In the genomic region with DNA sequence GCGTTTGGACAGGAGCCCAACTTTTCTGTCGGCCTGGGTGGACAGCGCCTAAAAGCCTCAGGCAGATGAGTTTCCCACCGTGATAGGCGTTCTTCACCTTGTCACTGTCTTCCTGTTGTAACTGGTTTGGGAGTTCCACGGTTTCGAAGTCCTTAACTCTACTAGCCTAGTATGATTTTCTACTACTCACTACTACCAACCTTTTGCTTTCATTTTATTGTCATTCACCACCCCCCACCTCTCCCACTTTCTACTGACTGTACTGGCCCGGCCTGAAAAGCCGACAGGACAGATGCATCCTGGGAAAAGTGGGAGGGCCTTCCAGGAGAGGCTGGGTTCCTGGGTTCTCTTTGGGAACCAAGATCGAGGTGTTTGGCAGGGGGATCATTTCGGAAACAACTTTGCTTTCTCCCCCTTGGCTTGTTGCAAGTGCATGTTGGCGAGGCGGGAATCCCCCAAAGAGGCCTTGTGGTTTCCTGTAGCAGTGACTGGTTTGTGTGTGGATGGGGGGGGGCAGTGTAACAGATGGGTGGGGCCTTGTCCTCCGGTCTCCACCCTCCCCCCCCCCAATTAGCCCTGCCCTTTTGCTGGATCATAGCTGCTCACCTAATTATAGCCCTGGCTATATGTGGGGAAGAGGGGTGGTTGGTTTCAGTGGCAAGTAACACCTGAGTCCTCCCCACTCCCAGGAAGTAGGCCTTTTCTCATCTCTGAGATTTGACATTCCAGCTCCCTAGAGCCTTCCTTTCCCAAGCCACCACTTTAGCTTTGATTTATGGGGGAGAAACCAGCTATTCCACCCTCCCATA, we compare ENCODE assay signal across 8 cellular contexts. TPM values are rescaled to one million over a fixed set of nuclear protein-coding genes. Genes with fewer than 3 reads are reported as not detected.
DNase-seq lines count a peak whose midpoint lies in the region; ATAC-seq lines count a peak whose summit lies in the region.

No MANE protein-coding gene starts in this region.

- H3K27ac Mint-ChIP-seq in CD4-positive, CD25-positive, alpha-beta regulatory T cell = peak overlapping the region; percentile 94 to 99 (median 98)

- peak overlapping the region; percentile 100 for H3K27ac ChIP-seq in CD4-positive, CD25-positive, alpha-beta regulatory T cell (ENCODE audit: insufficient read depth, low read length, poor library complexity, severe bottlenecking)

- peak; percentile 85 to 95 (median 91) for DNase-seq in CD4-positive, CD25-positive, alpha-beta regulatory T cell
- DNase-seq in NCI-H82 treated with DMSO at 0.1 percent for 48 hours (lab: John Stamatoyannopoulos, UW; ENCODE audit: unreplicated experiment) = peak; percentile 60
- peak; percentile 69 to 78 for DNase-seq in activated CD8-positive, alpha-beta memory T cell treated with anti-CD3 and anti-CD28 coated beads for 1 hour (ENCODE audit: extremely low read depth in 1 of 2, low read depth in 1 of 2)
- DNase-seq in effector CD8-positive, alpha-beta T cell (lab: John Stamatoyannopoulos, UW) = peak; percentile 79
- DNase-seq in medulla oblongata (ENCODE audit: extremely low spot score) = peak; percentile 79
- DNase-seq in stimulated activated CD8-positive, alpha-beta memory T cell treated with anti-CD3 and anti-CD28 coated beads, Interleukin-12 subunit alpha, Interleukin-12 subunit beta, amount 100 ng/mL, for 1 hour (ENCODE audit: low read depth) = peak; percentile 78

- peaks cover 6% of the 10 kb centered on the region for H3K27me3 Mint-ChIP-seq in CD4-positive, CD25-positive, alpha-beta regulatory T cell

- peak overlapping the region; percentile 97 for H3K4me3 ChIP-seq in CD4-positive, CD25-positive, alpha-beta regulatory T cell (ENCODE audit: low read depth, low read length)

- H3K9me3 ChIP-seq in CD4-positive, CD25-positive, alpha-beta regulatory T cell (ENCODE audit: control insufficient read depth in 2 of 2, low read length in 2 of 2) = no peaks in the 10 kb centered on the region

- no peaks in the 10 kb centered on the region for H3K27me3 ChIP-seq in CD4-positive, CD25-positive, alpha-beta regulatory T cell (ENCODE audit: control insufficient read depth, insufficient read depth, low read length)

- H3K4me1 Mint-ChIP-seq in CD4-positive, CD25-positive, alpha-beta regulatory T cell = peaks cover 6 to 57% (median 32%) of the 10 kb centered on the region in 4 donors

- H3K4me1 ChIP-seq in CD4-positive, CD25-positive, alpha-beta regulatory T cell (ENCODE audit: control insufficient read depth, insufficient read depth, low read length, poor library complexity, severe bottlenecking) = peaks cover 60% of the 10 kb centered on the region

- H3K4me3 Mint-ChIP-seq in CD4-positive, CD25-positive, alpha-beta regulatory T cell = peak overlapping the region; percentile 89 to 98 (median 95)

- peaks cover 44% of the 10 kb centered on the region for H3K36me3 ChIP-seq in CD4-positive, CD25-positive, alpha-beta regulatory T cell (ENCODE audit: control insufficient read depth, insufficient read depth, low read length)

- H3K9me3 Mint-ChIP-seq in CD4-positive, CD25-positive, alpha-beta regulatory T cell = peaks cover 0 to 2% (median 0%) of the 10 kb centered on the region in 7 donors

- ATAC-seq in CD4-positive, CD25-positive, alpha-beta regulatory T cell (ENCODE audit: low read depth in 2 of 2) = peak; percentile 22 to 29
- ATAC-seq in HG02642 (IDR thresholded peaks at IDR 0.05; ENCODE audit: poor library complexity, unreplicated experiment) = peak; percentile 17
- ATAC-seq in HG03108 (IDR thresholded peaks at IDR 0.05; ENCODE audit: unreplicated experiment) = no peak

- H3K36me3 Mint-ChIP-seq in CD4-positive, CD25-positive, alpha-beta regulatory T cell = peaks cover 35% of the 10 kb centered on the region

RNA-seq across cellular contexts. Expression of gene EIF5A, which starts 1.4 kb away (rescaled TPM):
- total RNA-seq in CD4-positive, CD25-positive, alpha-beta regulatory T cell = 485 TPM
- 100 to 1,000 TPM; 210 to 631 (median 398) TPM for polyA plus RNA-seq in CD4-positive, CD25-positive, alpha-beta regulatory T cell

RNA-seq across cellular contexts. Expression of gene GPS2, which starts 6.3 kb away (rescaled TPM):
- total RNA-seq in CD4-positive, CD25-positive, alpha-beta regulatory T cell = 129 TPM
- 100 to 1,000 TPM in 2 of 4 donors, 10 to 100 TPM in 2; 79.3 to 107 (median 96.5) TPM for polyA plus RNA-seq in CD4-positive, CD25-positive, alpha-beta regulatory T cell

RNA-seq across cellular contexts. Expression of gene YBX2, which starts 14.4 kb away (rescaled TPM):
- total RNA-seq in CD4-positive, CD25-positive, alpha-beta regulatory T cell = not detected
- polyA plus RNA-seq in CD4-positive, CD25-positive, alpha-beta regulatory T cell = not detected

RNA-seq across cellular contexts. Expression of gene NEURL4, which starts 20.3 kb away (rescaled TPM):
- 39.5 TPM for total RNA-seq in CD4-positive, CD25-positive, alpha-beta regulatory T cell
- polyA plus RNA-seq in CD4-positive, CD25-positive, alpha-beta regulatory T cell = 1 to 10 TPM in 2 of 4 donors, under 1 TPM in 2; 0.27 to 1.2 (median 0.83) TPM

RNA-seq across cellular contexts. Expression of gene SLC2A4, which starts 27.3 kb away (rescaled TPM):
- total RNA-seq in CD4-positive, CD25-positive, alpha-beta regulatory T cell = not detected
- polyA plus RNA-seq in CD4-positive, CD25-positive, alpha-beta regulatory T cell = not detected
